ENCODE assay signal across 2 cellular contexts in the genomic region with DNA sequence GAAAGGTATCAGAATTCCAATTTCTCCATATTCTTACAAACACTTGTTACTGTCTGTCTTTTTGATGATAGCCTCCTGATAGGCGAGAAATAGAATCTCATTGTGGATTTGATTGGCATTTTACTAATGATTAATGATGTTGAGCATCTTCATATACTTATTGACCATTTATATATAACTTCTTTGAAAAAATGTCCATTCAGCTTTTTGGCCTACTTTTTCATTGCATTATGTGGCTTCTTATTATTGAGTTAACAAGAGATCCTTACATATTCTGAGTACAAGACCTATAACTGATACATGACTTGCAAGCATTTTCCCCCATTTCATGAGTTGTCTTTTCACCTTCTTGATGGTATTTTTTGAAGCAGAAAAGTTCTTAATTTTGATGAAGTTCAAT.
A peak's percentile ranks its signal among the peaks of the same experiment; 100 is the strongest.
TF ChIP-seq lines count a peak whose summit lies in the region.

No MANE protein-coding gene starts in this region.

TF ChIP-seq in HepG2, 621 proteins besides CTCF, POLR2A, EP300 and RAD21:
- TF ChIP-seq RXRA (CRISPR knock-in tag; IDR thresholded peaks at IDR 0.05) (no peak), MAFK (conservative IDR thresholded peaks at IDR 0.05 in 1 of 2, IDR thresholded peaks at IDR 0.05 in 1 of 2; ENCODE audit: low read length in 2 of 2) (peak; percentile 49 to 61; a peak in 2 of 4 replicates), MAFF (IDR thresholded peaks at IDR 0.05; ENCODE audit: low read depth, low read length) (peak; percentile 47; the same call in 1 of the 2 replicates)

TF ChIP-seq in K562, 482 proteins besides CTCF, POLR2A, EP300 and RAD21:
- TF ChIP-seq ZNF316 (IDR thresholded peaks at IDR 0.05) (peak; percentile 68), C11orf30 (IDR thresholded peaks at IDR 0.05; ENCODE audit: low read depth) (peak; percentile 56), HDAC6 (IDR thresholded peaks at IDR 0.05; ENCODE audit: low read depth, low read length) (no peak), MAFG (tag; conservative IDR thresholded peaks at IDR 0.05) (peak; percentile 43; the same call in 1 of the 2 replicates)
